ENCODE assay signal across 18 cellular contexts in genomic region chrX:44072631-44073030, GRCh38.
"Had no signal": no experiment of that assay in that cellular context is flagged by ENCODE, and none has a peak within 500 bp of the region (broad histone marks: within the 10 kb centered on the region; RNA-seq: fewer than 3 reads in every experiment).

No MANE protein-coding gene starts in this region.

- ATAC-seq: activated CD4-positive, alpha-beta T cell treated with anti-CD3 and anti-CD28 coated beads for 36 hours; activated T-cell treated with anti-CD3 and anti-CD28 coated beads, Interleukin-2, amount 50 U/mL, for 4 hours; gastrocnemius medialis; heart right ventricle; left colon; lower lobe of right lung; stimulated activated naive B cell treated with anti-CD40 and anti-IgM and Interleukin-4, amounts not matched to agents 10 μg/mL and 1 μg/mL and 100 μg/mL, for 72 hours had no signal

- H3K36me3 ChIP-seq: brain microvascular endothelial cell, gastrocnemius medialis, heart right ventricle, lower lobe of right lung, thyroid gland, WERI-Rb-1 had no signal

- H3K4me1 ChIP-seq: gastrocnemius medialis, heart right ventricle, lower lobe of right lung, thyroid gland had no signal

- H3K4me3 ChIP-seq: gastrocnemius medialis, heart right ventricle, lower lobe of right lung, thyroid gland had no signal

- DNase-seq: activated CD4-positive, alpha-beta memory T cell treated with anti-CD3 and anti-CD28 coated beads for 36 hours; activated CD4-positive, alpha-beta T cell treated with anti-CD3 and anti-CD28 coated beads for 36 hours; activated effector memory CD4-positive, alpha-beta T cell treated with anti-CD3 and anti-CD28 coated beads, Interleukin-2, amount 50 U/mL, for 16 hours; activated T-cell treated with anti-CD3 and anti-CD28 coated beads, Interleukin-2, amount 50 U/mL, for 4 hours; amygdala; cortex of kidney; effector CD4-positive, alpha-beta T cell; gastrocnemius medialis; heart right ventricle; left colon; lower lobe of right lung; posterior cingulate gyrus; stimulated activated CD4-positive, alpha-beta T cell treated with anti-CD3 and anti-CD28 coated beads, Interleukin-15, amount 100 ng/mL, for 24 hours; stimulated activated CD4-positive, alpha-beta T cell treated with anti-CD3 and anti-CD28 coated beads, Interleukin-4, amount 100 ng/mL, for 1 hour; stimulated activated naive B cell treated with anti-CD40 and anti-IgM and Interleukin-4, amounts not matched to agents 10 μg/mL and 1 μg/mL and 100 μg/mL, for 72 hours; thyroid gland; WERI-Rb-1 had no signal

- H3K27me3 ChIP-seq: brain microvascular endothelial cell, thyroid gland had no signal

- H3K27ac ChIP-seq: brain microvascular endothelial cell, gastrocnemius medialis, heart right ventricle, lower lobe of right lung, thyroid gland, WERI-Rb-1 had no signal

- H3K9me3 ChIP-seq: gastrocnemius medialis, heart right ventricle, lower lobe of right lung, thyroid gland had no signal
